In the genomic region with DNA sequence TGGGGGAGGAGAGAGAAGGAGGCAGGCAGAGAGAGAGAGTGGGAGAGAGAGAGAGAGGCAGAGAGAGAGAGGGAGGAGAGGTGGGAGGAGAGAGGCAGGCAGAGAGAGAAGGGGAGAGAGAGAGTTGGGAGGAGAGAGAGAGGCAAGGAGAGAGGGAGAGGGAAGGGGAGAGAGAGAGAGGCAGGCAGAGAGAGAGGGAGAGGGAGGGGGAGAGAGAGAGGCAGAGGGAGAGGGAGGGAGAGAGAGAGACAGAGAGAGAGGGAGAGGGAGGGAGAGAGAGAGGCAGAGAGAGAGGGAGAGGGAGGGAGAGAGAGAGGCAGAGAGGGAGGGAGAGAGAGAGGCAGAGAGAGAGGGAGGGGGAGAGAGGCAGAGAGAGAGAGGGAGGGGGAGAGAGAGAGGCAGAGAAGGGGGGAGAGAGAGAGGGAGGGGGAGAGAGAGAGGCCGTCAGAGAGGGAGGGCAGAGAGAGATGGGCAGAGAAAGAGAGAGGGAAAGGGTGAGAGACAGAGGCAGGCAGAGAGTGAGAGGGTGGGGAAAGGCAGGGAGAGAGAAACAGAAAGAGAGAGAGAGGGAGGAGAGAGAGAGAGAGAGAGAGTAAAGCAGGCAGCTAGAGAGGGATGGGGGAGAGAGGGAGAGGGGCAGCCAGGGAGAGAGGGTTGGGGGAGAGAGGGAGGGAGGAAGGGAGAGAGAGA, we compare ENCODE assay signal across 12 cellular contexts.
A peak's percentile ranks its signal among the peaks of the same experiment; 100 is the strongest.
DNase-seq lines count a peak whose midpoint lies in the region; ATAC-seq and TF ChIP-seq lines count a peak whose summit lies in the region.
"Had no signal": no experiment of that assay in that cellular context is flagged by ENCODE, and none has a peak within 500 bp of the region (broad histone marks: within the 10 kb centered on the region; RNA-seq: fewer than 3 reads in every experiment).

No MANE protein-coding gene starts in this region.

- TF ChIP-seq CTCF in endothelial cell (IDR thresholded peaks at IDR 0.05; ENCODE audit: unreplicated experiment), result no peak
- TF ChIP-seq CTCF in H9 (conservative IDR thresholded peaks at IDR 0.05), result no peak

- H3K27ac Mint-ChIP-seq in endothelial cell (ENCODE audit: unreplicated experiment) (peak overlapping the region; percentile 36), H9 (no peak overlapping the region; a peak in 1 of 7 replicates)

- H3T11ph ChIP-seq in H9 (ENCODE audit: low read length), result no peak overlapping the region

- H3K27me3 ChIP-seq in H9 (ENCODE audit: insufficient read depth, low read length), result no peaks in the 10 kb centered on the region

- H4K91ac ChIP-seq in H9 (ENCODE audit: insufficient read length, low read depth, low read length), result no peak overlapping the region

- H2BK20ac ChIP-seq in H9 (ENCODE audit: low read depth, low read length, poor library complexity, severe bottlenecking), result no peak overlapping the region

- no peaks in the 10 kb centered on the region for H4K20me1 ChIP-seq in H9 (ENCODE audit: control insufficient read depth, insufficient read depth, insufficient read length)

- H3K4me3 Mint-ChIP-seq in endothelial cell (ENCODE audit: unreplicated experiment) (no peak overlapping the region), H9 (peak overlapping the region in 1 of 2 experiments; percentile 49; a peak in 3 of 5 replicates)

- H3K56ac ChIP-seq in H9 (ENCODE audit: insufficient read length, low read depth, low read length), result no peak overlapping the region

- ATAC-seq in GM21619 (IDR thresholded peaks at IDR 0.05; ENCODE audit: unreplicated experiment), result no peak

- no peak overlapping the region for H2BK5ac ChIP-seq in H9 (ENCODE audit: insufficient read length, low read length)

- no peak overlapping the region for H3K18ac ChIP-seq in H9 (ENCODE audit: insufficient read length, low read depth, low read length)

- no peak overlapping the region for H2BK12ac ChIP-seq in H9 (ENCODE audit: insufficient read length, low read depth, low read length)

- no peak overlapping the region for H2AFZ ChIP-seq in H9 (ENCODE audit: low read length)

- H3K27ac ChIP-seq in angular gyrus (ENCODE audit: low read depth, low read length) (peak overlapping the region; percentile 68), H9 (ENCODE audit: insufficient read length, low read depth, low read length) (no peak overlapping the region)
- H3K27ac ChIP-seq: C4-2B had no signal

- no peaks in the 10 kb centered on the region; the same call in 1 of the 2 replicates for H3K4me1 ChIP-seq in H9 (ENCODE audit: insufficient read depth, low read length)

- H4K5ac ChIP-seq in H9 (ENCODE audit: insufficient read length, low read depth, low read length), result no peak overlapping the region

- DNase-seq in G401 (ENCODE audit: low spot score) (peak; percentile 66), endothelial cell (ENCODE audit: low spot score) (no peak), retina (peak; percentile 28), H9 (no peak), NCI-H1417 treated with DMSO at 0.1 percent for 48 hours (lab: John Stamatoyannopoulos, UW) (no peak)
- DNase-seq: MM.1S, NCI-H1105, NCI-H187, SHP77 treated with DMSO at 0.1 percent for 48 hours had no signal

- H3K9ac ChIP-seq in H9 (ENCODE audit: extremely low read depth, insufficient read length, low read length), result no peak overlapping the region

- no peaks in the 10 kb centered on the region for H3K23me2 ChIP-seq in H9 (ENCODE audit: insufficient read length, low read depth, low read length, poor library complexity, severe bottlenecking)

- WGBS in H9 (ENCODE audit: extremely low coverage, insufficient read length, low lambda C conversion rate), result no CpG with 5 or more reads among the region's 1 CpG

- no peak overlapping the region for H3K23ac ChIP-seq in H9 (ENCODE audit: insufficient read length, low read depth, low read length)

- in situ Hi-C loops in G401 (cut with HindIII; ENCODE audit: low sequenced_read_pairs), result no loop called here

- no peaks in the 10 kb centered on the region for H3K79me2 ChIP-seq in H9 (ENCODE audit: insufficient read depth, low read length)

- no peaks in the 10 kb centered on the region for H3K79me1 ChIP-seq in H9 (ENCODE audit: insufficient read depth, low read depth, low read length, poor library complexity, severe bottlenecking)

- no peak overlapping the region for H3K14ac ChIP-seq in H9 (ENCODE audit: insufficient read depth, low read length)

- no peaks in the 10 kb centered on the region for H3K9me3 ChIP-seq in H9 (ENCODE audit: control insufficient read depth, low read depth, low read length)

- H3K36me3 Mint-ChIP-seq in endothelial cell (ENCODE audit: low read depth, unreplicated experiment) (no peaks in the 10 kb centered on the region), H9 (ENCODE audit: insufficient read depth in 1 of 3, low read depth in 3 of 3) (no peaks in the 10 kb centered on the region)

- no peak overlapping the region for H2BK15ac ChIP-seq in H9 (ENCODE audit: low read depth, low read length)

- no peak overlapping the region for H3K4me2 ChIP-seq in H9 (ENCODE audit: insufficient read depth, insufficient read length, low read length)

- no peak overlapping the region for H3K4ac ChIP-seq in H9 (ENCODE audit: low read depth, low read length)

- H2AK5ac ChIP-seq in H9 (ENCODE audit: insufficient read length, low read length), result no peak overlapping the region

- no peaks in the 10 kb centered on the region for H3K9me3 Mint-ChIP-seq in endothelial cell (ENCODE audit: unreplicated experiment)
- H3K9me3 Mint-ChIP-seq in H9, result no peaks in the 10 kb centered on the region

- no peak overlapping the region for H2BK120ac ChIP-seq in H9 (ENCODE audit: low read depth, low read length, poor library complexity, severe bottlenecking)

- no peak overlapping the region for H4K8ac ChIP-seq in H9 (replicated peaks; ENCODE audit: insufficient read length, low read depth, low read length)

- H3K4me1 Mint-ChIP-seq in endothelial cell (ENCODE audit: unreplicated experiment) (peaks cover 7% of the 10 kb centered on the region), H9 (peaks cover 23 to 38% of the 10 kb centered on the region in 2 experiments)

- peaks cover 5% of the 10 kb centered on the region for H3K27me3 Mint-ChIP-seq in endothelial cell (ENCODE audit: unreplicated experiment)
- peaks cover 48% of the 10 kb centered on the region for H3K27me3 Mint-ChIP-seq in H9 (ENCODE audit: low read depth)

Comparison
In these comparisons a context has a peak if more than half of its experiments do, and no peak if none do; other contexts are left out.
1. DNase-seq: peak in G401 (single experiment) and retina (single experiment); none in endothelial cell (single experiment), H9 (single experiment) and NCI-H1417 treated with DMSO at 0.1 percent for 48 hours (single experiment).